In genomic region chrX:136747003-136747986, GRCh38 we compare ENCODE assay signal across 10 cellular contexts. TPM values are rescaled to one million over a fixed set of nuclear protein-coding genes. Genes with fewer than 3 reads are reported as not detected.
DNase-seq lines count a peak whose midpoint lies in the region; ATAC-seq, FAIRE-seq and TF ChIP-seq lines count a peak whose summit lies in the region.
"Had no signal": no experiment of that assay in that cellular context is flagged by ENCODE, and none has a peak within 500 bp of the region (broad histone marks: within the 10 kb centered on the region; RNA-seq: fewer than 3 reads in every experiment).

No MANE protein-coding gene starts in this region.

- ATAC-seq in right lobe of liver (peak in 3 of 4 donors; percentile 28 to 71 (median 54)), HepG2 (no peak), HG03354 (IDR thresholded peaks at IDR 0.05; ENCODE audit: poor library complexity, severe bottlenecking, unreplicated experiment) (peak; percentile 64), left colon (no peak)

- TF ChIP-seq RAD21 in HepG2 (CRISPR knock-in tag; IDR thresholded peaks at IDR 0.05), result no peak

- H3K4me3 ChIP-seq in right lobe of liver (no peak overlapping the region), HepG2 (replicated peaks in 1 of 3; ENCODE audit: insufficient read depth in 1 of 3, low read depth in 2 of 3, low read length in 3 of 3) (no peak overlapping the region), subcutaneous abdominal adipose tissue (ENCODE audit: low read depth in 1 of 5, low read length in 5 of 5) (no peak overlapping the region)

- H3K27me3 ChIP-seq in right lobe of liver (peaks cover 0 to 3% of the 10 kb centered on the region in 2 donors), HepG2 (ENCODE audit: control insufficient read depth in 1 of 2, insufficient read depth in 2 of 2, low read length in 2 of 2) (no peaks in the 10 kb centered on the region), subcutaneous abdominal adipose tissue (ENCODE audit: control insufficient read depth in 5 of 5, insufficient read depth in 4 of 5, low read length in 5 of 5) (peaks cover 0 to 4% (median 0%) of the 10 kb centered on the region in 5 donors)

- H3K4me3 Mint-ChIP-seq in activated CD4-positive, alpha-beta memory T cell treated with anti-CD3 and anti-CD28 coated beads, Interleukin-2, amount 10 ng/mL, durations not matched to agents 7 days and 5 days, result no peak overlapping the region
- H3K4me3 Mint-ChIP-seq: neural crest cell had no signal

- H3K4me1 ChIP-seq in right lobe of liver (no peaks in the 10 kb centered on the region), HepG2 (ENCODE audit: insufficient read depth, low read length) (no peaks in the 10 kb centered on the region), subcutaneous abdominal adipose tissue (ENCODE audit: control insufficient read depth in 5 of 5, insufficient read depth in 5 of 5, low read length in 5 of 5) (peaks cover 4 to 42% (median 39%) of the 10 kb centered on the region in 5 donors)

- POLR2A ChIA-PET in HepG2 (lab: Yijun Ruan, JAX), result no interaction called here
- POLR2A ChIA-PET in activated CD4-positive, alpha-beta memory T cell treated with anti-CD3 and anti-CD28 coated beads, Interleukin-2, amount 10 ng/mL, durations not matched to agents 7 days and 5 days (lab: Charles Lee), result interaction anchor here (0.5 to 3.1 kb wide), 8 partner anchors 13 to 134 kb away, joined by 3 to 14 read pairs (median 6); partner anchors contain the start of genes ARHGEF6 and RBMX

- no peaks in the 10 kb centered on the region for H3K79me2 ChIP-seq in HepG2 (ENCODE audit: insufficient read depth, low read length)

- FAIRE-seq in HepG2 (lab: Jason Lieb, UNC), result no peak

- no peak overlapping the region for H3K4me2 ChIP-seq in HepG2 (ENCODE audit: low read depth, low read length)

- H3K36me3 ChIP-seq in right lobe of liver (no peaks in the 10 kb centered on the region), HepG2 (replicated peaks in 1 of 2; ENCODE audit: control insufficient read depth in 1 of 2, insufficient read depth in 2 of 2, low read length in 2 of 2) (no peaks in the 10 kb centered on the region), subcutaneous abdominal adipose tissue (ENCODE audit: control insufficient read depth in 5 of 5, insufficient read depth in 5 of 5, low read length in 5 of 5) (peaks cover 0 to 14% (median 10%) of the 10 kb centered on the region in 5 donors)

- peaks cover 71% of the 10 kb centered on the region for H3K36me3 Mint-ChIP-seq in activated CD4-positive, alpha-beta memory T cell treated with anti-CD3 and anti-CD28 coated beads, Interleukin-2, amount 10 ng/mL, durations not matched to agents 7 days and 5 days (ENCODE audit: low read depth)

- H3K9me3 Mint-ChIP-seq in activated CD4-positive, alpha-beta memory T cell treated with anti-CD3 and anti-CD28 coated beads, Interleukin-2, amount 10 ng/mL, durations not matched to agents 7 days and 5 days, result no peaks in the 10 kb centered on the region
- H3K9me3 Mint-ChIP-seq: neural crest cell had no signal

- DNase-seq in right lobe of liver (no peak), HepG2 (ENCODE audit: low spot score) (no peak), iPS-NIHi11 (ENCODE audit: low spot score) (no peak), GM10266 (ENCODE audit: extremely low spot score) (no peak), left colon (no peak)
- peak; percentile 26 for DNase-seq in activated CD4-positive, alpha-beta memory T cell treated with anti-CD3 and anti-CD28 coated beads, Interleukin-2, amount 10 ng/mL, durations not matched to agents 7 days and 5 days
- DNase-seq: NCI-H526 had no signal

- TF ChIP-seq CTCF in right lobe of liver (IDR thresholded peaks at IDR 0.05) (no peak), HepG2 (CRISPR knock-in tag; IDR thresholded peaks at IDR 0.05) (no peak), GM10266 (IDR thresholded peaks at IDR 0.05; ENCODE audit: control insufficient read depth, insufficient read depth, low read depth, missing control alignments) (no peak)

- peak overlapping the region; percentile 70 for H3K27ac Mint-ChIP-seq in activated CD4-positive, alpha-beta memory T cell treated with anti-CD3 and anti-CD28 coated beads, Interleukin-2, amount 10 ng/mL, durations not matched to agents 7 days and 5 days

- TF ChIP-seq EP300 in HepG2 (IDR thresholded peaks at IDR 0.05; ENCODE audit: low read depth in 2 of 2, low read length in 2 of 2), result no peak
- TF ChIP-seq EP300 in HepG2 (CRISPR knock-in tag; IDR thresholded peaks at IDR 0.05; ENCODE audit: borderline replicate concordance), result no peak

- BruUV-seq in HepG2 (replicated peaks; lab: Mats Ljungman, UMichigan), result no TSS peak

- no peaks in the 10 kb centered on the region for H4K20me1 ChIP-seq in HepG2 (ENCODE audit: insufficient read depth, low read length)

- CTCF ChIA-PET in HepG2 (lab: Yijun Ruan, JAX; ENCODE audit: low intra/inter-chr PET ratio, low total read pairs), result no interaction called here
- CTCF ChIA-PET in activated CD4-positive, alpha-beta memory T cell treated with anti-CD3 and anti-CD28 coated beads, Interleukin-2, amount 10 ng/mL, durations not matched to agents 7 days and 5 days (lab: Charles Lee), result interaction anchor here (1.0 kb wide), 1 partner anchor 20 kb away, joined by 3 read pairs; no protein-coding TSS in a partner anchor

- H3K27ac ChIP-seq in right lobe of liver (no peak overlapping the region), HepG2 (ENCODE audit: extremely low read length, insufficient read depth, low read length) (no peak overlapping the region), subcutaneous abdominal adipose tissue (ENCODE audit: low read depth, low read length) (peak overlapping the region; percentile 67)

- H3K4me1 Mint-ChIP-seq in activated CD4-positive, alpha-beta memory T cell treated with anti-CD3 and anti-CD28 coated beads, Interleukin-2, amount 10 ng/mL, durations not matched to agents 7 days and 5 days, result peaks cover 86% of the 10 kb centered on the region

- H2AFZ ChIP-seq in HepG2 (ENCODE audit: low read length), result no peak overlapping the region

- TF ChIP-seq POLR2A in right lobe of liver (IDR thresholded peaks at IDR 0.05) (no peak), HepG2 (IDR thresholded peaks at IDR 0.05; ENCODE audit: insufficient read depth in 1 of 2, low read depth in 2 of 2, low read length in 2 of 2) (no peak)

- H3K27me3 Mint-ChIP-seq in activated CD4-positive, alpha-beta memory T cell treated with anti-CD3 and anti-CD28 coated beads, Interleukin-2, amount 10 ng/mL, durations not matched to agents 7 days and 5 days, result no peaks in the 10 kb centered on the region

- in situ Hi-C loops in HepG2 (cut with HindIII; ENCODE audit: extremely low pct_ligation_motif_present, low pct_unique_long_range_greater_than_20kb), result no loop called here

- intact Hi-C loops in right lobe of liver (cut with DNase I), result no loop called here
- intact Hi-C loops in HepG2 (cut with micrococcal nuclease; ENCODE audit: unreplicated experiment), result no loop called here
- intact Hi-C loops in left colon (cut with DNase I, micrococcal nuclease), result no loop called here

- H3K9me3 ChIP-seq in right lobe of liver, result no peaks in the 10 kb centered on the region
- no peaks in the 10 kb centered on the region for H3K9me3 ChIP-seq in HepG2 (ENCODE audit: low read length)
- H3K9me3 ChIP-seq in subcutaneous abdominal adipose tissue (ENCODE audit: control insufficient read depth in 5 of 5, low read length in 5 of 5), result no peaks in the 10 kb centered on the region

- H3K9ac ChIP-seq in HepG2 (ENCODE audit: insufficient read depth, low read depth, low read length), result no peak overlapping the region
- no peak overlapping the region for H3K9ac ChIP-seq in subcutaneous abdominal adipose tissue (ENCODE audit: low read length in 5 of 5)

- WGBS in right lobe of liver (ENCODE audit: insufficient coverage, low coverage, low lambda C conversion rate, missing lambda C conversion rate), result 43% methylated on average over 8 of the region's 8 CpGs
- WGBS in HepG2 (ENCODE audit: low lambda C conversion rate), result 10% methylated on average over 6 of the region's 8 CpGs

RNA-seq across cellular contexts. Expression of gene ARHGEF6, which starts 33.4 kb away (rescaled TPM):
- total RNA-seq in right lobe of liver (1 to 10 TPM; 2.8 to 6.1 (median 3.5) TPM), HepG2 (2016; rRNA removed; fragmentation: Illumina TruSeq; extraction: Trizol) (not detected in 2 replicates), left colon (1 to 10 TPM; 2.1 to 6.7 TPM)
- not detected in 2 replicates for total RNA-seq in HepG2 (2016; cell fraction: cytosol; rRNA removed; fragmentation: Illumina TruSeq; extraction: Trizol; ENCODE audit: low read depth)
- not detected in 2 replicates for total RNA-seq in HepG2 (2016; cell fraction: insoluble cytoplasmic fraction; rRNA removed; fragmentation: Illumina TruSeq; extraction: Trizol)
- not detected in 2 replicates for total RNA-seq in HepG2 (2016; cell fraction: membrane; rRNA removed; fragmentation: Illumina TruSeq; extraction: Trizol)
- not detected in 2 replicates for total RNA-seq in HepG2 (2016; cell fraction: nucleus; rRNA removed; fragmentation: Illumina TruSeq; extraction: Trizol)
- 0.01 and 0.03 TPM in 2 replicates for polyA plus RNA-seq in HepG2 (2011; rRNA removed)
- polyA plus RNA-seq in HepG2 (2011; cell fraction: cytosol; rRNA removed), result not detected in 2 replicates
- 0.09 and 0.10 TPM in 2 replicates for polyA plus RNA-seq in HepG2 (2011; cell fraction: nucleus; rRNA removed)
- polyA plus RNA-seq in HepG2 (2012), result 0.01 and 0.03 TPM in 2 replicates
- polyA plus RNA-seq in HepG2 (2016; cell fraction: cytosol; fragmentation: Illumina TruSeq; extraction: Trizol; ENCODE audit: low read depth), result not detected in 2 replicates
- polyA plus RNA-seq in HepG2 (2016; cell fraction: insoluble cytoplasmic fraction; fragmentation: Illumina TruSeq; extraction: Trizol; ENCODE audit: low read depth), result not detected in 2 replicates
- polyA plus RNA-seq in HepG2 (2016; cell fraction: membrane; fragmentation: Illumina TruSeq; extraction: Trizol; ENCODE audit: low read depth), result not detected in 2 replicates
- not detected in 2 replicates for polyA plus RNA-seq in HepG2 (2016; cell fraction: nucleus; fragmentation: Illumina TruSeq; extraction: Trizol; ENCODE audit: insufficient read depth, low read depth)
- 0.02 and 0.04 TPM in 2 replicates for polyA minus RNA-seq in HepG2 (2011; rRNA and poly(A)+ RNA removed; ENCODE audit: low replicate concordance)
- polyA minus RNA-seq in HepG2 (2011; cell fraction: cytosol; rRNA and poly(A)+ RNA removed), result not detected in 2 replicates
- not detected in 2 replicates for polyA minus RNA-seq in HepG2 (2011; cell fraction: nucleus; rRNA and poly(A)+ RNA removed)
- total RNA-seq in activated CD4-positive, alpha-beta memory T cell treated with anti-CD3 and anti-CD28 coated beads, Interleukin-2, amount 10 ng/mL, durations not matched to agents 7 days and 5 days, result 100 to 1,000 TPM; 119 to 121 TPM

Comparison
In these comparisons a context has a peak if more than half of its experiments do, and no peak if none do; other contexts are left out.
1. ATAC-seq: peak in right lobe of liver (3 of 4) and HG03354 (single experiment); none in HepG2 (single experiment) and left colon (single experiment).
2. RNA of gene ARHGEF6, which starts 33.4 kb away (total RNA-seq): 119 to 121 TPM in activated CD4-positive, alpha-beta memory T cell treated with anti-CD3 and anti-CD28 coated beads, Interleukin-2, amount 10 ng/mL, durations not matched to agents 7 days and 5 days; 2.1 to 6.7 TPM in left colon, 2.8 to 6.1 TPM in right lobe of liver and not detected in HepG2; every median in the first group is over 10 times any median in the second.